In the genomic region with DNA sequence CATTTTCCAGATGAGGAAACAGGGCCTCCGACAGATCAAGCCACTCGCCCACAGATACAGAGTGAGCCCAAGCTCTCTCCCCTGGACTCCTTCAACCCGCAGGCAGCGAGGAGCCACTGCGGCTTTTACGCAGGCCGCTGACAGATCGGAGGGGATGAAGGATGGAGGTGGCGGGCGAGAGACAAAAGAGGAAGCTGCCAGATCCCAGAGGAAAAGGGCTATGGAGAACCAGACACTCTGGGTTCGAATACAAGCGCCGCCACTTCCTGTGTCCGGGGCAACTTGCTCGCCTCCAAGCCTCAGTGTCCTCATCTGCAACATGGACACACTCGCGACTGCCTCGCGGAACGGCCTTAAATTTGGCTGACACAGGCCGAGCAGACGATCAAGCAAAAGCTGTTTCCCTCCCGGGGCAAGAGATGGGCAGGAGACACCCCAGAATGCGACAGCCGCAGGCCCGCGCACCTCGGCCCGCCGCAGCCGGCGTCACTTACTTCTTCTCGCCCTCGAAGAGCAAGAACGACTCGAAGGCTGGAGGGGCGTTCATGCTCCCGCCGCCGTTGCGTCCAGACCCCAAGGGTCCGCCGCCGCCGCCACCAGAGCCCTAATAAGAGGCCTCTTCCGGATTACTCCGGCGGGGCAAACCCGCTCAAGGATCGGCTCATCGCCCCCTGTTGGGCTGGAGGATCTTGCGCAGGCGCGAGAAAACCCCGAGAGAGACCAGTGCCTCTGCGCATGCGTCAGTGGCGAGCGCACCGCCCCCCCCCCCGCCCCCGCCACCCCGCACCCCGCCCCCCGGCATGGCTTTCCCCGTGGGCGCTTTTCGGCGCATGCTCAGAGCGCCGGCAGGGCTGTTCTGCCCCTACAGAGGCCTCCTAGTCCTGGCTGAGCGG, we compare ENCODE assay signal across 8 cellular contexts. TPM values are rescaled to one million over a fixed set of nuclear protein-coding genes. Genes with fewer than 3 reads are reported as not detected.
DNase-seq lines count a peak whose midpoint lies in the region; ATAC-seq and TF ChIP-seq lines count a peak whose summit lies in the region.
"Not testable (repeated sequence)": the region's sequence is repeated elsewhere in the genome, so short reads cannot be mapped to it uniquely, and the experiment has no call there.

A gene (minus strand): TSS at position 609 of the 893 bp plus-strand sequence. CDS start 62 bp downstream, at position 547.

- not testable (repeated sequence) for H3K79me2 ChIP-seq in GM23248 (ENCODE audit: insufficient read depth)

- WGBS in GM23248 (ENCODE audit: low coverage in 1 of 2, low lambda C conversion rate in 2 of 2, missing lambda C conversion rate in 2 of 2), 2 experiments, result 1% methylated on average over 24 to 51 of the region's 72 CpGs

- intact Hi-C loops in left cardiac atrium (cut with DNase I), result not testable (repeated sequence)

- not testable (repeated sequence) for H4K20me1 ChIP-seq in GM23248 (ENCODE audit: insufficient read depth)

- not testable (repeated sequence) for TF ChIP-seq CTCF in HL-60 (IDR thresholded peaks at IDR 0.05; ENCODE audit: insufficient read depth, low read length); astrocyte of the cerebellum (IDR thresholded peaks at IDR 0.05; ENCODE audit: low read depth, low read length, missing control alignments)
- peak; percentile 19 for TF ChIP-seq CTCF in progenitor cell of endocrine pancreas (IDR thresholded peaks at IDR 0.05; ENCODE audit: unreplicated experiment)

- H3K9ac ChIP-seq in GM23248, result peak within 1 kb of the TSS; percentile 78

- not testable (repeated sequence) for H3K36me3 ChIP-seq in GM23248 (ENCODE audit: low read depth)

- H3K36me3 Mint-ChIP-seq in progenitor cell of endocrine pancreas (ENCODE audit: insufficient read depth); stimulated activated naive CD8-positive, alpha-beta T cell treated with anti-CD3 and anti-CD28 coated beads, Interleukin-15, Interleukin-2, amounts not matched to agents 100 ng/mL and 50 ng/mL, for 24 hours (ENCODE audit: low read depth): not testable (repeated sequence)

- not testable (repeated sequence) for H3K9me3 ChIP-seq in GM23248 (ENCODE audit: low read depth)

- not testable (repeated sequence) for H3K27me3 ChIP-seq in GM23248 (replicated peaks; ENCODE audit: insufficient read depth); HL-60 (ENCODE audit: insufficient read depth, poor library complexity, severe bottlenecking)

- H3K4me1 Mint-ChIP-seq in progenitor cell of endocrine pancreas (ENCODE audit: low read depth); stimulated activated naive CD8-positive, alpha-beta T cell treated with anti-CD3 and anti-CD28 coated beads, Interleukin-15, Interleukin-2, amounts not matched to agents 100 ng/mL and 50 ng/mL, for 24 hours (ENCODE audit: low read depth): not testable (repeated sequence)

- not testable (repeated sequence) for H3K27ac ChIP-seq in GM23248
- peak within 1 kb of the TSS; percentile 76 for H3K27ac ChIP-seq in HL-60 (replicated peaks)

- H3K9me3 Mint-ChIP-seq in progenitor cell of endocrine pancreas (ENCODE audit: low read depth); stimulated activated naive CD8-positive, alpha-beta T cell treated with anti-CD3 and anti-CD28 coated beads, Interleukin-15, Interleukin-2, amounts not matched to agents 100 ng/mL and 50 ng/mL, for 24 hours: not testable (repeated sequence)

- ATAC-seq in left cardiac atrium, result peak; percentile 95 to 97

- H2AFZ ChIP-seq in GM23248, result not testable (repeated sequence)

- not testable (repeated sequence) for H3F3A ChIP-seq in GM23248 (ENCODE audit: insufficient read depth)

- H3K4me3 ChIP-seq in GM08714 (ENCODE audit: low read length) (peak within 1 kb of the TSS; percentile 58; the same call in 1 of the 2 replicates), GM23248 (peak within 1 kb of the TSS; percentile 67), HL-60 (replicated peaks; ENCODE audit: insufficient read depth, low read length) (peak within 1 kb of the TSS; percentile 38), astrocyte of the cerebellum (ENCODE audit: low read depth, low read length) (peak within 1 kb of the TSS; percentile 31)

- H3K4me1 ChIP-seq in GM23248 (ENCODE audit: insufficient read depth), result not testable (repeated sequence)

- H3K27me3 Mint-ChIP-seq in progenitor cell of endocrine pancreas; stimulated activated naive CD8-positive, alpha-beta T cell treated with anti-CD3 and anti-CD28 coated beads, Interleukin-15, Interleukin-2, amounts not matched to agents 100 ng/mL and 50 ng/mL, for 24 hours: not testable (repeated sequence)

- in situ Hi-C loops in GM23248 (cut with MboI); astrocyte of the cerebellum (cut with HindIII; ENCODE audit: low sequenced_read_pairs): not testable (repeated sequence)

- peak within 1 kb of the TSS; percentile 85 for H3K27ac Mint-ChIP-seq in progenitor cell of endocrine pancreas
- peak within 1 kb of the TSS; percentile 72 for H3K27ac Mint-ChIP-seq in stimulated activated naive CD8-positive, alpha-beta T cell treated with anti-CD3 and anti-CD28 coated beads, Interleukin-15, Interleukin-2, amounts not matched to agents 100 ng/mL and 50 ng/mL, for 24 hours

- DNase-seq in GM23248 (peak; percentile 65), HL-60 (ENCODE audit: low read depth in 1 of 2, low spot score in 1 of 2) (peak; percentile 45 to 86), left cardiac atrium (peak; percentile 72), progenitor cell of endocrine pancreas (ENCODE audit: low spot score, unreplicated experiment) (peak; percentile 57)
- DNase-seq in activated CD4-positive, CD25-positive, alpha-beta regulatory T cell treated with anti-CD3 and anti-CD28 coated beads, Interleukin-2, amount 50 U/mL, for 16 hours (ENCODE audit: low read depth, low spot score), result peak; percentile 86
- not testable (repeated sequence) for DNase-seq in astrocyte of the cerebellum (ENCODE audit: low read depth)

- H3K9me2 ChIP-seq in GM23248 (ENCODE audit: insufficient read depth), result not testable (repeated sequence)

- H3K4me3 Mint-ChIP-seq in progenitor cell of endocrine pancreas (ENCODE audit: low read depth), result peak within 1 kb of the TSS; percentile 85
- peak within 1 kb of the TSS; percentile 83 for H3K4me3 Mint-ChIP-seq in stimulated activated naive CD8-positive, alpha-beta T cell treated with anti-CD3 and anti-CD28 coated beads, Interleukin-15, Interleukin-2, amounts not matched to agents 100 ng/mL and 50 ng/mL, for 24 hours

- not testable (repeated sequence) for H3K4me2 ChIP-seq in GM23248 (ENCODE audit: unreplicated experiment)

RNA-seq across cellular contexts. Expression of the gene that starts here (rescaled TPM):
- total RNA-seq in GM23248 (2014; rRNA removed; shearing (Covaris generic)), result 11.3 and 15.5 TPM in 2 replicates
- polyA plus RNA-seq in GM23248 (2016; fragmentation: Nextera tagmentation; extraction: Ambion mirVana), result 75.4 and 77.7 TPM in 2 replicates
- total RNA-seq in left cardiac atrium (10 to 100 TPM; 42.9 to 52.7 TPM), progenitor cell of endocrine pancreas (48.6 and 50.5 TPM in 2 replicates)
